Comparison of ENCODE assay signal across 22 cellular contexts in genomic region chr5:162939962-162940361, GRCh38.
"Had no signal": no experiment of that assay in that cellular context is flagged by ENCODE, and none has a peak within 500 bp of the region (broad histone marks: within the 10 kb centered on the region; RNA-seq: fewer than 3 reads in every experiment).

No MANE protein-coding gene starts in this region.

- H3K9me3 ChIP-seq: colonic mucosa, lower lobe of right lung, pancreas, right lobe of liver, testis, upper lobe of right lung, vagina had no signal

- H3K27me3 Mint-ChIP-seq: memory B cell; natural killer cell treated with Interleukin-12 subunit alpha and Interleukin-12 subunit beta and Interleukin-15 and Interleukin-18, amount 100 ng/mL, for 72 hours; progenitor cell of endocrine pancreas; stimulated activated memory B cell treated with anti-CD40 and anti-IgM and Interleukin-4, amounts not matched to agents 10 μg/mL and 1 μg/mL and 100 μg/mL, for 72 hours; stimulated activated naive CD8-positive, alpha-beta T cell treated with anti-CD3 and anti-CD28 coated beads, Interleukin-15, amount 100 ng/mL, for 72 hours had no signal

- H3K4me3 ChIP-seq: colonic mucosa, esophagus squamous epithelium, hepatocyte, left ventricle myocardium inferior, lower lobe of right lung, pancreas, right lobe of liver, testis, tibial nerve, upper lobe of right lung, vagina had no signal

- H3K4me3 Mint-ChIP-seq: memory B cell; natural killer cell treated with Interleukin-12 subunit alpha and Interleukin-12 subunit beta and Interleukin-15 and Interleukin-18, amount 100 ng/mL, for 72 hours; stimulated activated memory B cell treated with anti-CD40 and anti-IgM and Interleukin-4, amounts not matched to agents 10 μg/mL and 1 μg/mL and 100 μg/mL, for 72 hours; stimulated activated naive CD8-positive, alpha-beta T cell treated with anti-CD3 and anti-CD28 coated beads, Interleukin-15, amount 100 ng/mL, for 72 hours had no signal

- H3K27ac Mint-ChIP-seq: memory B cell; natural killer cell treated with Interleukin-12 subunit alpha and Interleukin-12 subunit beta and Interleukin-15 and Interleukin-18, amount 100 ng/mL, for 72 hours; progenitor cell of endocrine pancreas; stimulated activated memory B cell treated with anti-CD40 and anti-IgM and Interleukin-4, amounts not matched to agents 10 μg/mL and 1 μg/mL and 100 μg/mL, for 72 hours; stimulated activated naive CD8-positive, alpha-beta T cell treated with anti-CD3 and anti-CD28 coated beads, Interleukin-15, amount 100 ng/mL, for 72 hours had no signal

- H3K4me1 Mint-ChIP-seq: memory B cell; stimulated activated memory B cell treated with anti-CD40 and anti-IgM and Interleukin-4, amounts not matched to agents 10 μg/mL and 1 μg/mL and 100 μg/mL, for 72 hours; stimulated activated naive CD8-positive, alpha-beta T cell treated with anti-CD3 and anti-CD28 coated beads, Interleukin-15, amount 100 ng/mL, for 72 hours had no signal

- DNase-seq: colonic mucosa; dermis blood vessel endothelial cell; esophagus squamous epithelium; foreskin fibroblast; left ventricle myocardium inferior; lower lobe of right lung; midbrain; occipital lobe; pancreas; right lobe of liver; stimulated activated CD4-positive, alpha-beta T cell treated with anti-CD3 and anti-CD28 coated beads, Interleukin-1b, Interleukin-23, amount 100 ng/mL, for 48 hours; stimulated activated CD4-positive, alpha-beta T cell treated with anti-CD3 and anti-CD28 coated beads, Interleukin-4, amount 100 ng/mL, for 24 hours; stimulated activated naive CD8-positive, alpha-beta T cell treated with anti-CD3 and anti-CD28 coated beads, Interleukin-15, amount 100 ng/mL, for 72 hours; testis; upper lobe of right lung had no signal

- H3K4me1 ChIP-seq: colonic mucosa, esophagus squamous epithelium, left ventricle myocardium inferior, lower lobe of right lung, pancreas, right lobe of liver, testis, tibial nerve, upper lobe of right lung, vagina had no signal

- H3K27ac ChIP-seq: colonic mucosa, esophagus squamous epithelium, hepatocyte, left ventricle myocardium inferior, lower lobe of right lung, pancreas, right lobe of liver, testis, tibial nerve, upper lobe of right lung, vagina had no signal

- H3K36me3 Mint-ChIP-seq: memory B cell; stimulated activated memory B cell treated with anti-CD40 and anti-IgM and Interleukin-4, amounts not matched to agents 10 μg/mL and 1 μg/mL and 100 μg/mL, for 72 hours had no signal

- H3K27me3 ChIP-seq: colonic mucosa, esophagus squamous epithelium, hepatocyte, pancreas, right lobe of liver, testis, tibial nerve, upper lobe of right lung, vagina had no signal

- ATAC-seq: lower lobe of right lung; natural killer cell treated with Interleukin-12 subunit alpha and Interleukin-12 subunit beta and Interleukin-15 and Interleukin-18, amount 100 ng/mL, for 72 hours; pancreas; right lobe of liver; stimulated activated memory B cell treated with anti-CD40 and anti-IgM and Interleukin-4, amounts not matched to agents 10 μg/mL and 1 μg/mL and 100 μg/mL, for 72 hours; stimulated activated naive CD8-positive, alpha-beta T cell treated with anti-CD3 and anti-CD28 coated beads, Interleukin-15, amount 100 ng/mL, for 72 hours; upper lobe of right lung had no signal

- H3K36me3 ChIP-seq: colonic mucosa, esophagus squamous epithelium, left ventricle myocardium inferior, lower lobe of right lung, pancreas, right lobe of liver, tibial nerve, upper lobe of right lung, vagina had no signal
